24 cellular contexts compared by ENCODE assay signal in the genomic region with DNA sequence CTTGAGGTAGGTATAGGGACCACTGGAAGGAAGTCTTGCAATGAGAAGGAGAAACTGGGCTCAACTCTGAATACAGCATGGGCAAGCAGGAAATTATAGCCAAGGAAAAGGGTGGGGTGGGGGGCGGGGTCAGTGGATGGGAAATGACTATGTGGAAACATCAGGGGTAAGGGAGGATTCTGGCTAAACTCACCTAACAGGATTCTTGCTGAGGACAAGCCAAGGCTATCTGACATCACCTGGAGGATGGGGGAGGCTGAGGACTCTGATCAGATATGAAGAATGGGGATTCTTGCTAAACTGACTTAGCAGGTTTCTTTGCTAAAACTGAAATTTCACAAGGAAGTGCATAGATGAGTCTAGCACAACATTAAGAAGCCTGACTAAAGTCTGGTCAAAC. TPM values are rescaled to one million over a fixed set of nuclear protein-coding genes. Genes with fewer than 3 reads are reported as not detected.
A peak's percentile ranks its signal among the peaks of the same experiment; 100 is the strongest.
DNase-seq lines count a peak whose midpoint lies in the region; ATAC-seq, FAIRE-seq and TF ChIP-seq lines count a peak whose summit lies in the region.
"Had no signal": no experiment of that assay in that cellular context is flagged by ENCODE, and none has a peak within 500 bp of the region (broad histone marks: within the 10 kb centered on the region; RNA-seq: fewer than 3 reads in every experiment).

No MANE protein-coding gene starts in this region.

- H3K27ac Mint-ChIP-seq in Calu3 (ENCODE audit: unreplicated experiment) (peak overlapping the region; percentile 82), astrocyte (ENCODE audit: unreplicated experiment) (peak overlapping the region; percentile 26)
- H3K27ac Mint-ChIP-seq: activated naive CD4-positive, alpha-beta T cell treated with anti-CD3 and anti-CD28 coated beads for 36 hours; natural killer cell treated with Interleukin-12 subunit alpha and Interleukin-12 subunit beta and Interleukin-15 and Interleukin-18, amount 100 ng/mL, for 72 hours had no signal

- H2AFZ ChIP-seq in astrocyte (ENCODE audit: low read depth, low read length), result no peak overlapping the region

- H3K4me1 Mint-ChIP-seq in Calu3 (ENCODE audit: low read depth, unreplicated experiment) (peaks cover 25% of the 10 kb centered on the region), astrocyte (ENCODE audit: low read depth, unreplicated experiment) (no peaks in the 10 kb centered on the region)

- FAIRE-seq in astrocyte (lab: Jason Lieb, UNC), result no peak

- CTCF ChIA-PET in Calu3 (lab: Charles Lee), result no interaction called here

- no peaks in the 10 kb centered on the region for H3K36me3 ChIP-seq in astrocyte (ENCODE audit: insufficient read depth, low read length)
- H3K36me3 ChIP-seq: heart left ventricle, tibial nerve had no signal

- H3K4me2 ChIP-seq in astrocyte (ENCODE audit: low read length), result no peak overlapping the region

- BruUV-seq in Calu3 (replicated peaks; lab: Mats Ljungman, UMichigan), result no TSS peak

- no peaks in the 10 kb centered on the region for H3K79me2 ChIP-seq in astrocyte (ENCODE audit: insufficient read depth, low read length)

- H3K9ac ChIP-seq in astrocyte (ENCODE audit: low read length), result no peak overlapping the region

- no peak overlapping the region for H3K4me3 Mint-ChIP-seq in Calu3 (ENCODE audit: low read depth, unreplicated experiment)
- H3K4me3 Mint-ChIP-seq in astrocyte (ENCODE audit: unreplicated experiment), result no peak overlapping the region
- H3K4me3 Mint-ChIP-seq: activated naive CD4-positive, alpha-beta T cell treated with anti-CD3 and anti-CD28 coated beads for 36 hours; natural killer cell treated with Interleukin-12 subunit alpha and Interleukin-12 subunit beta and Interleukin-15 and Interleukin-18, amount 100 ng/mL, for 72 hours had no signal

- H4K20me1 ChIP-seq in astrocyte (ENCODE audit: insufficient read depth, low read length), result no peaks in the 10 kb centered on the region

- DNase-seq in Calu3, result peak; percentile 71
- peak; percentile 81 for DNase-seq in HPDE6-E6E7 (ENCODE audit: extremely low spot score)
- DNase-seq in astrocyte (ENCODE audit: low read depth), result no peak
- DNase-seq in kidney tubule cell (ENCODE audit: low spot score), result peak; percentile 58
- DNase-seq in iPS-NIHi11 (ENCODE audit: low spot score), result no peak
- DNase-seq: activated CD4-positive, alpha-beta T cell treated with anti-CD3 and anti-CD28 coated beads for 1 hour; activated CD8-positive, alpha-beta memory T cell treated with anti-CD3 and anti-CD28 coated beads, Interleukin-2, amount 50 U/mL, for 4 hours; activated naive CD4-positive, alpha-beta T cell treated with anti-CD3 and anti-CD28 coated beads for 36 hours; AML-193; anterior cingulate cortex; effector memory CD4-positive, alpha-beta T cell; heart left ventricle; Karpas-422; kidney; NCI-H1092 treated with DMSO at 0.1 percent for 48 hours; NCI-H2107; NCI-H526; posterior cingulate gyrus; stimulated activated CD4-positive, alpha-beta T cell treated with anti-CD3 and anti-CD28 coated beads, Interleukin-1b, Interleukin-23, amount 100 ng/mL, for 48 hours; stimulated activated naive CD4-positive, alpha-beta T cell treated with Interleukin-2 at 50 U/mL for 16 hours had no signal

- intact Hi-C loops in Calu3 (cut with micrococcal nuclease; ENCODE audit: unreplicated experiment), result no loop called here

- no peak for TF ChIP-seq CTCF in Calu3 (IDR thresholded peaks at IDR 0.05; ENCODE audit: unreplicated experiment)
- TF ChIP-seq CTCF in astrocyte (IDR thresholded peaks at IDR 0.05; ENCODE audit: insufficient read depth, low read depth, low read length), result no peak

- H3K9me3 Mint-ChIP-seq in Calu3 (ENCODE audit: low read depth, unreplicated experiment), result no peaks in the 10 kb centered on the region
- no peaks in the 10 kb centered on the region for H3K9me3 Mint-ChIP-seq in astrocyte (ENCODE audit: unreplicated experiment)
- H3K9me3 Mint-ChIP-seq: natural killer cell treated with Interleukin-12 subunit alpha and Interleukin-12 subunit beta and Interleukin-15 and Interleukin-18, amount 100 ng/mL, for 72 hours had no signal

- H3K9me3 ChIP-seq in astrocyte (ENCODE audit: insufficient read depth, low read depth, low read length), result no peaks in the 10 kb centered on the region
- H3K9me3 ChIP-seq: heart left ventricle, tibial nerve had no signal

- no peaks in the 10 kb centered on the region for H3K4me1 ChIP-seq in astrocyte (ENCODE audit: insufficient read depth, low read length)
- H3K4me1 ChIP-seq: tibial nerve had no signal

- H3K36me3 Mint-ChIP-seq in Calu3 (ENCODE audit: insufficient read depth, unreplicated experiment) (peaks cover 8% of the 10 kb centered on the region), astrocyte (ENCODE audit: low read depth, unreplicated experiment) (no peaks in the 10 kb centered on the region)
- H3K36me3 Mint-ChIP-seq: natural killer cell treated with Interleukin-12 subunit alpha and Interleukin-12 subunit beta and Interleukin-15 and Interleukin-18, amount 100 ng/mL, for 72 hours had no signal

- H3K27me3 ChIP-seq in astrocyte (ENCODE audit: insufficient read depth, low read length), result peaks cover 11% of the 10 kb centered on the region

- no peak overlapping the region for H3K27ac ChIP-seq in astrocyte (ENCODE audit: low read depth, low read length)
- H3K27ac ChIP-seq: heart left ventricle, tibial nerve had no signal

- no peak overlapping the region for H3K4me3 ChIP-seq in astrocyte (ENCODE audit: insufficient read depth, low read depth, low read length)
- H3K4me3 ChIP-seq: heart left ventricle, tibial nerve had no signal

- H3K27me3 Mint-ChIP-seq in Calu3 (ENCODE audit: unreplicated experiment), result no peaks in the 10 kb centered on the region
- H3K27me3 Mint-ChIP-seq in astrocyte (ENCODE audit: low read depth, unreplicated experiment), result peaks cover 10% of the 10 kb centered on the region

- ATAC-seq in GM21528 (IDR thresholded peaks at IDR 0.05; ENCODE audit: low FRiP score, unreplicated experiment) (no peak), HG03521 (IDR thresholded peaks at IDR 0.05; ENCODE audit: unreplicated experiment) (no peak)
- ATAC-seq: natural killer cell treated with Interleukin-12 subunit alpha and Interleukin-12 subunit beta and Interleukin-15 and Interleukin-18, amount 100 ng/mL, for 72 hours had no signal

RNA-seq across cellular contexts. Expression of gene CTSL, which starts 40.8 kb away (rescaled TPM):
- total RNA-seq in Calu3 (2022), result 32.2 and 42.9 TPM in 2 replicates
- total RNA-seq in astrocyte, result 94.9 and 99.1 TPM in 2 replicates

Comparison
In these comparisons a context has a peak if more than half of its experiments do, and no peak if none do; other contexts are left out.
1. DNase-seq: peak in Calu3 (single experiment), HPDE6-E6E7 (single experiment) and kidney tubule cell (single experiment); none in astrocyte (single experiment) and iPS-NIHi11 (single experiment).